Comparison of ENCODE assay signal across 8 cellular contexts in genomic region chr10:13707156-13707881, GRCh38.
A peak's percentile ranks its signal among the peaks of the same experiment; 100 is the strongest.
DNase-seq lines count a peak whose midpoint lies in the region; ATAC-seq and TF ChIP-seq lines count a peak whose summit lies in the region.

No MANE protein-coding gene starts in this region.

- H3K27me3 ChIP-seq in stomach smooth muscle (ENCODE audit: control insufficient read depth in 1 of 2, insufficient read depth in 2 of 2, low read length in 2 of 2) = no peaks in the 10 kb centered on the region

- H3K36me3 ChIP-seq in stomach smooth muscle (ENCODE audit: control insufficient read depth in 2 of 2, insufficient read depth in 2 of 2, low read length in 2 of 2) = peaks cover 0 to 2% of the 10 kb centered on the region in 2 donors

- H3K36me3 Mint-ChIP-seq in endothelial cell (ENCODE audit: low read depth, unreplicated experiment) = peaks cover 15% of the 10 kb centered on the region

- peaks cover 64% of the 10 kb centered on the region for H3K4me1 ChIP-seq in stomach smooth muscle (ENCODE audit: control insufficient read depth, insufficient read depth, low read length)

- peaks cover 1% of the 10 kb centered on the region for H3K27me3 Mint-ChIP-seq in endothelial cell (ENCODE audit: unreplicated experiment)

- no peak for TF ChIP-seq CTCF in endothelial cell (IDR thresholded peaks at IDR 0.05; ENCODE audit: unreplicated experiment)

- ATAC-seq in HG02763 (IDR thresholded peaks at IDR 0.05; ENCODE audit: unreplicated experiment) = peak; percentile 35

- H3K27ac ChIP-seq in stomach smooth muscle (ENCODE audit: low read length) = peak overlapping the region; percentile 75

- H3K27ac Mint-ChIP-seq in endothelial cell (ENCODE audit: unreplicated experiment) = peak overlapping the region; percentile 57

- DNase-seq in EL (peak; percentile 91), UCSD-AML1 (lab: John Stamatoyannopoulos, UW; ENCODE audit: unreplicated experiment) (peak; percentile 79), endothelial cell (ENCODE audit: low spot score) (peak; percentile 61), lung microvascular endothelial cell (ENCODE audit: low read depth in 2 of 2) (peak; percentile 71 to 93), NCI-H187 treated with DMSO at 0.1 percent for 48 hours (lab: John Stamatoyannopoulos, UW) (no peak), NCI-H146 treated with DMSO at 0.1 percent for 48 hours (lab: John Stamatoyannopoulos, UW; ENCODE audit: unreplicated experiment) (no peak)

- no peaks in the 10 kb centered on the region for H3K9me3 Mint-ChIP-seq in endothelial cell (ENCODE audit: unreplicated experiment)

- H3K4me1 Mint-ChIP-seq in endothelial cell (ENCODE audit: unreplicated experiment) = peaks cover 65% of the 10 kb centered on the region

- H3K4me3 ChIP-seq in stomach smooth muscle (ENCODE audit: low read length in 2 of 2) = peak overlapping the region; percentile 84 to 89

- H3K4me3 Mint-ChIP-seq in endothelial cell (ENCODE audit: unreplicated experiment) = peak overlapping the region; percentile 92

- H3K9me3 ChIP-seq in stomach smooth muscle (ENCODE audit: control insufficient read depth in 2 of 2, low read length in 2 of 2) = no peaks in the 10 kb centered on the region

- H3K9ac ChIP-seq in stomach smooth muscle (ENCODE audit: low read length in 2 of 2) = peak overlapping the region; percentile 67 to 71

Comparison
In these comparisons a context has a peak if more than half of its experiments do, and no peak if none do; other contexts are left out.
1. DNase-seq: peak in EL (single experiment), UCSD-AML1 (single experiment), endothelial cell (single experiment) and lung microvascular endothelial cell (2 of 2); none in NCI-H187 treated with DMSO at 0.1 percent for 48 hours (single experiment) and NCI-H146 treated with DMSO at 0.1 percent for 48 hours (single experiment).